ENCODE assay signal across 8 cellular contexts in the genomic region with DNA sequence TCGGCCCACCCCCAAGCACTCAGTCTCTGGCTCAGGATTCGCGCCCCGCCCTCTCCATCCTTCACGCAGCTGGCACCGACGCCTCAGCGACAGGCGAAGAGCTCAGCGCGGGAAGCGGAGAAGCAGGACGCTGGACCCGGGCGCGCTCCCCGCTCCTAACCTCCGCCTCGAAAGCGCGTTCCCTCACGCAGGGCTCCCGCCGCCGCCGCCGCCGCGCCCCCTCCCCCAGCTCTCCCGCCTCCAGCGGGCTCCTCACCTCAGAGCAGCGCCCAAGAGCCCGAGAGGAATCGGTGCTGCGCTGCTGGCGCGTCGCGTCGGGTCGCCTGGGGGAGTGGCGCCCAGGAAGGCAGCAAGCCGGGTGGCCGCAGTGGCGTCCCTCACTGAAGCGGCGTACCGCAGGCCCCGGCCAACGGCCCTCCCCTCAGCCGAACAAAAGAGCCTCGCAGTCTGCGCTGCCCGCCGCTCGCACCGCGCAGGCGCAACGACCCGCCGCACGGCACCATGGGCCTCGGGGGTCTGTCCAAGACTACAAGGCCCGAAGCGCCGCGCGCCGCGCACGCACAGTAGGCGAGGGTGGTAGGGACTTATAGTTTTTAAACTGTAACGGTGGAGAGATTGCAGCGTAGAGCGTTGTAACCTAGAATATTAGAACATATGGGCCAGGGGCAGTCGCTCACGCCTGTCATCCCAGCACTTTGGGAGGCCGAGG. TPM values are rescaled to one million over a fixed set of nuclear protein-coding genes. Genes with fewer than 3 reads are reported as not detected.
DNase-seq lines count a peak whose midpoint lies in the region; ATAC-seq and TF ChIP-seq lines count a peak whose summit lies in the region.

TSS of gene CBX1 (minus strand) at position 467 of the 709 bp plus-strand sequence. CDS start 24,474 bp downstream, outside the sequence.

- peak within 1 kb of the TSS; percentile 63 for H3K27ac ChIP-seq in CD4-positive, CD25-positive, alpha-beta regulatory T cell (ENCODE audit: insufficient read depth, low read length, poor library complexity, severe bottlenecking)
- peak within 1 kb of the TSS; percentile 81 to 89 for H3K27ac ChIP-seq in liver (ENCODE audit: low read depth in 1 of 2, low read length in 2 of 2)

- peaks cover 6% of the 10 kb centered on the region for H3K27me3 Mint-ChIP-seq in CD4-positive, CD25-positive, alpha-beta regulatory T cell

- ATAC-seq in CD4-positive, CD25-positive, alpha-beta regulatory T cell (ENCODE audit: low read depth in 2 of 2) = peak; percentile 97 to 98
- ATAC-seq in GM19438 (IDR thresholded peaks at IDR 0.05; ENCODE audit: low read depth, unreplicated experiment) = peak; percentile 88
- peak; percentile 85 for ATAC-seq in HG03571 (IDR thresholded peaks at IDR 0.05; ENCODE audit: unreplicated experiment)

- peaks cover 12 to 58% (median 24%) of the 10 kb centered on the region in 4 donors for H3K4me1 Mint-ChIP-seq in CD4-positive, CD25-positive, alpha-beta regulatory T cell

- H3K4me3 ChIP-seq in CD4-positive, CD25-positive, alpha-beta regulatory T cell (ENCODE audit: low read depth, low read length) = peak within 1 kb of the TSS; percentile 72
- peak within 1 kb of the TSS; percentile 51 to 94 (median 77) for H3K4me3 ChIP-seq in liver (ENCODE audit: low read depth in 1 of 3, low read length in 3 of 3)

- peaks cover 14% of the 10 kb centered on the region for H3K4me1 ChIP-seq in CD4-positive, CD25-positive, alpha-beta regulatory T cell (ENCODE audit: control insufficient read depth, insufficient read depth, low read length, poor library complexity, severe bottlenecking)
- H3K4me1 ChIP-seq in liver (ENCODE audit: control insufficient read depth in 4 of 4, insufficient read depth in 4 of 4, low read length in 3 of 4) = peaks cover 1 to 17% (median 11%) of the 10 kb centered on the region in 4 donors

- peak within 1 kb of the TSS; percentile 51 to 77 for H3K9ac ChIP-seq in liver (ENCODE audit: low read depth in 1 of 2, low read length in 2 of 2)

- WGBS in liver = under 1% methylated on average over 79 of the region's 79 CpGs

- peak within 1 kb of the TSS; percentile 90 to 93 (median 92) for H3K4me3 Mint-ChIP-seq in CD4-positive, CD25-positive, alpha-beta regulatory T cell

- DNase-seq in CD4-positive, CD25-positive, alpha-beta regulatory T cell = peak; percentile 87 to 97 (median 93)
- DNase-seq in NCI-H82 (lab: John Stamatoyannopoulos, UW) = peak; percentile 98
- peak; percentile 92 to 94 for DNase-seq in activated CD4-positive, alpha-beta T cell treated with anti-CD3 and anti-CD28 coated beads, Interleukin-2, amount 50 U/mL, for 48 hours
- DNase-seq in dermis microvascular lymphatic vessel endothelial cell (ENCODE audit: low read depth in 2 of 2) = peak; percentile 91 to 95
- DNase-seq in stimulated activated CD4-positive, alpha-beta T cell treated with anti-CD3 and anti-CD28 coated beads, Interleukin-4, amount 100 ng/mL, for 1 hour = peak; percentile 95

- H3K27me3 ChIP-seq in CD4-positive, CD25-positive, alpha-beta regulatory T cell (ENCODE audit: control insufficient read depth, insufficient read depth, low read length) = no peaks in the 10 kb centered on the region
- no peaks in the 10 kb centered on the region for H3K27me3 ChIP-seq in liver (ENCODE audit: control insufficient read depth in 4 of 4, insufficient read depth in 4 of 4, low read length in 3 of 4)

- no peaks in the 10 kb centered on the region for H3K9me3 Mint-ChIP-seq in CD4-positive, CD25-positive, alpha-beta regulatory T cell

- H3K9me3 ChIP-seq in CD4-positive, CD25-positive, alpha-beta regulatory T cell (ENCODE audit: control insufficient read depth in 2 of 2, low read length in 2 of 2) = no peaks in the 10 kb centered on the region
- no peaks in the 10 kb centered on the region for H3K9me3 ChIP-seq in liver (ENCODE audit: control insufficient read depth in 4 of 4, low read length in 3 of 4)

- H3K36me3 ChIP-seq in CD4-positive, CD25-positive, alpha-beta regulatory T cell (ENCODE audit: control insufficient read depth, insufficient read depth, low read length) = no peaks in the 10 kb centered on the region
- H3K36me3 ChIP-seq in liver (ENCODE audit: control insufficient read depth in 4 of 4, insufficient read depth in 3 of 4, low read depth in 1 of 4, low read length in 3 of 4) = no peaks in the 10 kb centered on the region

- TF ChIP-seq RAD21 in liver (IDR thresholded peaks at IDR 0.05) = no peak

- TF ChIP-seq CTCF in liver (IDR thresholded peaks at IDR 0.05; ENCODE audit: low read depth, low read length, missing input control) = no peak

- peak within 1 kb of the TSS; percentile 45 to 89 (median 87) for H3K27ac Mint-ChIP-seq in CD4-positive, CD25-positive, alpha-beta regulatory T cell

- H3K36me3 Mint-ChIP-seq in CD4-positive, CD25-positive, alpha-beta regulatory T cell = no peaks in the 10 kb centered on the region

TF ChIP-seq in liver, 16 proteins besides CTCF, POLR2A, EP300 and RAD21:
- TF ChIP-seq RXRA (IDR thresholded peaks at IDR 0.05) (no peak), SP1 (IDR thresholded peaks at IDR 0.05) (peak; percentile 23), YY1 (IDR thresholded peaks at IDR 0.05) (peak; percentile 29), FOXA2 (IDR thresholded peaks at IDR 0.05) (no peak), FOXA1 (IDR thresholded peaks at IDR 0.05) (no peak), EGR1 (IDR thresholded peaks at IDR 0.05; ENCODE audit: low read depth in 2 of 2) (no peak), TAF1 (conservative IDR thresholded peaks at IDR 0.05) (no peak), MAX (IDR thresholded peaks at IDR 0.05) (peak; percentile 13), HNF4A (conservative IDR thresholded peaks at IDR 0.05) (no peak), GABPA (IDR thresholded peaks at IDR 0.05 in 1 of 2, conservative IDR thresholded peaks at IDR 0.05 in 1 of 2) (peak in 1 of 2 donors; percentile 73), ATF3 (IDR thresholded peaks at IDR 0.05) (no peak)

RNA-seq across cellular contexts. Expression of gene CBX1, which starts in this region (rescaled TPM):
- total RNA-seq in CD4-positive, CD25-positive, alpha-beta regulatory T cell = 19.0 TPM
- 10 to 100 TPM; 13.9 to 22.7 (median 15.5) TPM for polyA plus RNA-seq in CD4-positive, CD25-positive, alpha-beta regulatory T cell
- total RNA-seq in dermis microvascular lymphatic vessel endothelial cell (36.5 and 43.4 TPM in 2 replicates), liver (10 to 100 TPM in 1 of 2 donors, 1 to 10 TPM in 1; 9.9 to 11.6 TPM)
- polyA plus RNA-seq in liver = 1 to 10 TPM; 3.4 to 9.4 TPM

Comparison
In these comparisons a context has a peak if more than half of its experiments do, and no peak if none do; other contexts are left out.
1. Peak in every context shown above with its lines: DNase-seq, ATAC-seq, H3K4me3 ChIP-seq and H3K27ac ChIP-seq.